19 cellular contexts compared by ENCODE assay signal in the genomic region with DNA sequence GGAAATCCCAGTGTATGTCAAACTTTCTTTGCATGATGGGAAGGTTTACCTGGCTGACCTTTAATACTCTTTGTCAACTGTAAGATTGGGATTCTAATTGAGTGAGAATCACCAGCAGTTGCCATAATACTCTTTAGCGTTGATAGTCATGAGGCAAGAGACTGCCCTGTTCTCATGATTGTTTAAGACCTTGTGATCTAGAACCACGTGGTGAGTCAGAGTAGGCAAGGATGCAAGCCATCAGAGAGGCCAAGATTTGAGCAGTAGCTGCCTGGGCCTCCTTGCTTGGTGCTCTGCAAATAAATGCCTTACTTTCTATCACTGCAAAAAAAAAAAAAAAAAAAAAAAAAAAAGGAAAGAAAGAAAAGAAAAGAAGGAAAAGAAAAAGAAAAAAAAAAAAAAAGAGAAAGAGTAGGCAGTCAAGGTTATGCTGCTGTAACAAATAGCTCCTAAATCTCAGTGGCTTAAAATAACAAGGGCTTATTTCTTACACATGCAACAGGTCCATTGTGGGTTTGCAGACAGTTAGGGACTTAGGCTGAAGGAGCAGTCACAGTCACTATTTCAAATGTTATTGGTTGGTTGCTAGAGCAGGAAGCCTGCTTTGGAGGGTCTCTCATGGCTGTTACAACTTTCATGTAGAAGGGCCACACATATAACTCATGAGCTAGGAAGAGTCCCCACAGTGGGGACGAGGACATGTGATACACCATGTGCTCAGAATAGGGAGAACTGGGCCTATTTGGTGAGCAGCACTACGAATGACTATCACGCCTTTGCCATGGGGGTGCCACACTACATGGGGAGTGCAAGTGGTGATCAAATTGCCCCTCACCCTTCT. TPM values are rescaled to one million over a fixed set of nuclear protein-coding genes. Genes with fewer than 3 reads are reported as not detected.
DNase-seq lines count a peak whose midpoint lies in the region; ATAC-seq, FAIRE-seq and TF ChIP-seq lines count a peak whose summit lies in the region.
"Had no signal": no experiment of that assay in that cellular context is flagged by ENCODE, and none has a peak within 500 bp of the region (broad histone marks: within the 10 kb centered on the region; RNA-seq: fewer than 3 reads in every experiment).

No MANE protein-coding gene starts in this region.

- H3K4me2 ChIP-seq in OCI-LY3 (ENCODE audit: low read length): peak overlapping the region; percentile 1; the same call in 1 of the 2 replicates
- no peak overlapping the region for H3K4me2 ChIP-seq in GM12878 (ENCODE audit: control insufficient read depth, insufficient read depth)
- H3K4me2 ChIP-seq: neural progenitor cell had no signal

- H3K9me3 Mint-ChIP-seq in activated naive CD4-positive, alpha-beta T cell treated with anti-CD3 and anti-CD28 coated beads, Interleukin-2, amount 50 U/mL, for 24 hours: no peaks in the 10 kb centered on the region
- H3K9me3 Mint-ChIP-seq in activated naive CD4-positive, alpha-beta T cell treated with anti-CD3 and anti-CD28 coated beads, Interleukin-2, amount 10 ng/mL, durations not matched to agents 7 days and 5 days: peaks cover 10% of the 10 kb centered on the region
- no peaks in the 10 kb centered on the region for H3K9me3 Mint-ChIP-seq in stimulated activated memory B cell treated with anti-CD40 and anti-IgM and Interleukin-4, amounts not matched to agents 10 μg/mL and 1 μg/mL and 100 μg/mL, for 72 hours

- intact Hi-C loops in GM12878 (cut with micrococcal nuclease; ENCODE audit: unreplicated experiment): no loop called here

- H3K27me3 ChIP-seq in OCI-LY3 (ENCODE audit: low read depth, low read length) (no peaks in the 10 kb centered on the region), GM12878 (replicated peaks in 1 of 2; ENCODE audit: control insufficient read depth in 2 of 2, insufficient read depth in 2 of 2, low read length in 1 of 2) (no peaks in the 10 kb centered on the region)
- H3K27me3 ChIP-seq: neural progenitor cell had no signal

- POLR2A ChIA-PET in GM12878 (lab: Charles Lee): interaction anchor here (0.6 to 1.6 kb wide), 4 partner anchors 226 to 421 kb away, joined by 3 to 5 read pairs (median 4); no protein-coding TSS in a partner anchor

- H3K4me1 ChIP-seq in OCI-LY3 (ENCODE audit: low read length): peaks cover 51% of the 10 kb centered on the region
- H3K4me1 ChIP-seq in GM12878 (ENCODE audit: control insufficient read depth, insufficient read depth, low read length): peaks cover 3% of the 10 kb centered on the region; the same call in 1 of the 2 replicates
- H3K4me1 ChIP-seq: neural progenitor cell, prostate gland had no signal

- H3K79me2 ChIP-seq in OCI-LY3 (ENCODE audit: low read length) (no peaks in the 10 kb centered on the region), GM12878 (ENCODE audit: control insufficient read depth, insufficient read depth, low read length) (no peaks in the 10 kb centered on the region)

- H3K36me3 ChIP-seq in OCI-LY3 (replicated peaks; ENCODE audit: low read depth, low read length) (peaks cover 16% of the 10 kb centered on the region), GM12878 (ENCODE audit: control insufficient read depth in 2 of 2, insufficient read depth in 2 of 2, low read length in 1 of 2) (no peaks in the 10 kb centered on the region)
- H3K36me3 ChIP-seq: neural progenitor cell, prostate gland had no signal

- FAIRE-seq in GM12878 (lab: Jason Lieb, UNC): no peak
- no peak for FAIRE-seq in urothelium cell line (lab: Jason Lieb, UNC)
- FAIRE-seq: small intestine had no signal

- no peaks in the 10 kb centered on the region for H3K27me3 Mint-ChIP-seq in activated naive CD4-positive, alpha-beta T cell treated with anti-CD3 and anti-CD28 coated beads, Interleukin-2, amount 50 U/mL, for 24 hours
- no peaks in the 10 kb centered on the region for H3K27me3 Mint-ChIP-seq in activated naive CD4-positive, alpha-beta T cell treated with anti-CD3 and anti-CD28 coated beads, Interleukin-2, amount 10 ng/mL, durations not matched to agents 7 days and 5 days
- H3K27me3 Mint-ChIP-seq in stimulated activated memory B cell treated with anti-CD40 and anti-IgM and Interleukin-4, amounts not matched to agents 10 μg/mL and 1 μg/mL and 100 μg/mL, for 72 hours: no peaks in the 10 kb centered on the region

- no TSS peak for BruUV-seq in GM12878 (replicated peaks; lab: Mats Ljungman, UMichigan)

- TF ChIP-seq CTCF in OCI-LY3 (IDR thresholded peaks at IDR 0.05; ENCODE audit: low read depth, low read length) (no peak), GM12878 (IDR thresholded peaks at IDR 0.05 in 2 of 3, conservative IDR thresholded peaks at IDR 0.05 in 1 of 3; ENCODE audit: control insufficient read depth in 2 of 3, extremely low read depth in 1 of 3, insufficient read depth in 1 of 3, low read depth in 3 of 3, low read length in 3 of 3) (no peak)

- peak overlapping the region; percentile 49 for H3K27ac ChIP-seq in OCI-LY3 (ENCODE audit: low read length)
- no peak overlapping the region for H3K27ac ChIP-seq in GM12878 (ENCODE audit: control insufficient read depth, insufficient read depth)
- H3K27ac ChIP-seq: neural progenitor cell, prostate gland had no signal

- no peaks in the 10 kb centered on the region for H4K20me1 ChIP-seq in OCI-LY3 (ENCODE audit: insufficient read depth, low read length)
- no peaks in the 10 kb centered on the region for H4K20me1 ChIP-seq in GM12878 (ENCODE audit: control insufficient read depth, insufficient read depth)

- no peak for TF ChIP-seq RAD21 in GM12878 (IDR thresholded peaks at IDR 0.05; ENCODE audit: insufficient read depth, low read depth, low read length)

- RAD21 ChIA-PET in GM12878 (lab: Charles Lee; ENCODE audit: unreplicated experiment): interaction anchor here (1.4 to 3.9 kb wide), 4 partner anchors 12 to 227 kb away, joined by 4 to 24 read pairs (median 9); no protein-coding TSS in a partner anchor

- WGBS in GM12878 (ENCODE audit: insufficient coverage, insufficient replicate concordance, low lambda C conversion rate, missing lambda C conversion rate): 26% methylated on average over 5 of the region's 5 CpGs

- SMC1A ChIA-PET in GM12878 (lab: Charles Lee; ENCODE audit: uncharacterized antibody, unreplicated experiment): interaction anchor here (0.7 to 5.1 kb wide), 9 partner anchors 7 to 228 kb away, joined by 3 to 39 read pairs (median 20); no protein-coding TSS in a partner anchor

- H3K4me3 ChIP-seq in OCI-LY3 (ENCODE audit: low read length): no peak overlapping the region
- no peak overlapping the region for H3K4me3 ChIP-seq in GM12878
- H3K4me3 ChIP-seq: neural progenitor cell, prostate gland had no signal

- peak; percentile 49 for ATAC-seq in GM12878
- peak; percentile 54 for ATAC-seq in stimulated activated memory B cell treated with anti-CD40 and anti-IgM and Interleukin-4, amounts not matched to agents 10 μg/mL and 1 μg/mL and 100 μg/mL, for 72 hours
- ATAC-seq in GM18505 (IDR thresholded peaks at IDR 0.05; ENCODE audit: unreplicated experiment): no peak
- ATAC-seq: left colon had no signal

- peak overlapping the region; percentile 89 for H3K27ac Mint-ChIP-seq in activated naive CD4-positive, alpha-beta T cell treated with anti-CD3 and anti-CD28 coated beads, Interleukin-2, amount 50 U/mL, for 24 hours
- H3K27ac Mint-ChIP-seq in activated naive CD4-positive, alpha-beta T cell treated with anti-CD3 and anti-CD28 coated beads, Interleukin-2, amount 10 ng/mL, durations not matched to agents 7 days and 5 days: no peak overlapping the region
- peak overlapping the region; percentile 24 for H3K27ac Mint-ChIP-seq in stimulated activated memory B cell treated with anti-CD40 and anti-IgM and Interleukin-4, amounts not matched to agents 10 μg/mL and 1 μg/mL and 100 μg/mL, for 72 hours
- H3K27ac Mint-ChIP-seq: neural progenitor cell had no signal

- CTCF ChIA-PET in activated naive CD4-positive, alpha-beta T cell treated with anti-CD3 and anti-CD28 coated beads, Interleukin-2, amount 10 ng/mL, durations not matched to agents 7 days and 5 days (lab: Charles Lee): interaction anchor here (0.7 to 4.3 kb wide), 6 partner anchors 7 to 723 kb away, joined by 3 to 24 read pairs (median 5); no protein-coding TSS in a partner anchor
- CTCF ChIA-PET in GM12878 (lab: Yijun Ruan, JAX): interaction anchor here (0.7 to 14.8 kb wide), 18 partner anchors 8 to 430 kb away, joined by 3 to 166 read pairs (median 4); no protein-coding TSS in a partner anchor

- H3K4me3 Mint-ChIP-seq in activated naive CD4-positive, alpha-beta T cell treated with anti-CD3 and anti-CD28 coated beads, Interleukin-2, amount 50 U/mL, for 24 hours: no peak overlapping the region
- H3K4me3 Mint-ChIP-seq in activated naive CD4-positive, alpha-beta T cell treated with anti-CD3 and anti-CD28 coated beads, Interleukin-2, amount 10 ng/mL, durations not matched to agents 7 days and 5 days: no peak overlapping the region
- H3K4me3 Mint-ChIP-seq in stimulated activated memory B cell treated with anti-CD40 and anti-IgM and Interleukin-4, amounts not matched to agents 10 μg/mL and 1 μg/mL and 100 μg/mL, for 72 hours: no peak overlapping the region
- H3K4me3 Mint-ChIP-seq: CD4-positive, alpha-beta memory T cell; neural progenitor cell had no signal

- H3K36me3 Mint-ChIP-seq in activated naive CD4-positive, alpha-beta T cell treated with anti-CD3 and anti-CD28 coated beads, Interleukin-2, amount 50 U/mL, for 24 hours: peaks cover 1% of the 10 kb centered on the region
- H3K36me3 Mint-ChIP-seq in activated naive CD4-positive, alpha-beta T cell treated with anti-CD3 and anti-CD28 coated beads, Interleukin-2, amount 10 ng/mL, durations not matched to agents 7 days and 5 days: no peaks in the 10 kb centered on the region
- H3K36me3 Mint-ChIP-seq in stimulated activated memory B cell treated with anti-CD40 and anti-IgM and Interleukin-4, amounts not matched to agents 10 μg/mL and 1 μg/mL and 100 μg/mL, for 72 hours: no peaks in the 10 kb centered on the region
- H3K36me3 Mint-ChIP-seq: CD4-positive, alpha-beta memory T cell; neural progenitor cell had no signal

- H2AFZ ChIP-seq in OCI-LY3 (ENCODE audit: low read depth, low read length) (no peak overlapping the region), GM12878 (ENCODE audit: control insufficient read depth, low read depth, low read length) (no peak overlapping the region)
- H2AFZ ChIP-seq: neural progenitor cell had no signal

- no peak for TF ChIP-seq EP300 in GM12878 (IDR thresholded peaks at IDR 0.05; ENCODE audit: borderline replicate concordance in 1 of 2, control insufficient read depth in 1 of 2, low read depth in 2 of 2, low read length in 2 of 2)

- peaks cover 32% of the 10 kb centered on the region for H3K4me1 Mint-ChIP-seq in activated naive CD4-positive, alpha-beta T cell treated with anti-CD3 and anti-CD28 coated beads, Interleukin-2, amount 50 U/mL, for 24 hours
- H3K4me1 Mint-ChIP-seq in activated naive CD4-positive, alpha-beta T cell treated with anti-CD3 and anti-CD28 coated beads, Interleukin-2, amount 10 ng/mL, durations not matched to agents 7 days and 5 days: no peaks in the 10 kb centered on the region
- peaks cover 18% of the 10 kb centered on the region for H3K4me1 Mint-ChIP-seq in stimulated activated memory B cell treated with anti-CD40 and anti-IgM and Interleukin-4, amounts not matched to agents 10 μg/mL and 1 μg/mL and 100 μg/mL, for 72 hours
- H3K4me1 Mint-ChIP-seq: neural progenitor cell had no signal

- no peak overlapping the region for H3K9ac ChIP-seq in OCI-LY3 (ENCODE audit: low read length)
- no peak overlapping the region for H3K9ac ChIP-seq in GM12878 (ENCODE audit: control insufficient read depth, insufficient read depth, low read length)
- H3K9ac ChIP-seq: neural progenitor cell had no signal

- TF ChIP-seq POLR2A in GM12878 (IDR thresholded peaks at IDR 0.05; ENCODE audit: low read depth, low read length) (no peak), GM18505 (IDR thresholded peaks at IDR 0.05; ENCODE audit: borderline replicate concordance, extremely low read depth, insufficient read depth, insufficient read length) (no peak)

- H3K9me3 ChIP-seq in OCI-LY3 (ENCODE audit: insufficient read depth, low read length) (no peaks in the 10 kb centered on the region), GM12878 (replicated peaks; ENCODE audit: control insufficient read depth, insufficient read depth, low read length) (peaks cover 7% of the 10 kb centered on the region; the same call in 1 of the 3 replicates)
- H3K9me3 ChIP-seq: prostate gland had no signal

- no peak for DNase-seq in activated naive CD4-positive, alpha-beta T cell treated with anti-CD3 and anti-CD28 coated beads, Interleukin-2, amount 10 ng/mL, durations not matched to agents 7 days and 5 days
- DNase-seq in GM12878 (ENCODE audit: low read depth, low spot score) (no peak), urothelium cell line (ENCODE audit: low spot score) (no peak), NCI-H82 (lab: John Stamatoyannopoulos, UW) (no peak)
- DNase-seq: anterior cingulate cortex; CD4-positive, alpha-beta memory T cell; central memory CD4-positive, alpha-beta T cell; HCEC 1CT; left colon; NCI-H1092 treated with DMSO at 0.1 percent for 48 hours; NCI-H2081; NCI-H510A treated with DMSO at 0.1 percent for 48 hours; small intestine had no signal

- in situ Hi-C loops in GM12878 (cut with MboI): no loop called here

RNA-seq across cellular contexts. Expression of a gene that starts 21.7 kb away (rescaled TPM):
- 2.3 and 4.4 TPM in 2 replicates for total RNA-seq in GM12878 (2013; cell fraction: nucleolus; rRNA removed)
- total RNA-seq in GM12878 (2014; rRNA removed): 0.33 and 1.4 TPM in 2 replicates
- total RNA-seq in GM12878 (2014; rRNA removed; fragmentation: Illumina TruSeq; extraction: Trizol): 0.41 and 0.54 TPM in 2 replicates
- total RNA-seq in GM12878 (2021): 0.35 and 0.64 TPM in 2 replicates
- 3.1 TPM for polyA plus RNA-seq in GM12878 (2011; ENCODE audit: low read depth)
- polyA plus RNA-seq in GM12878 (2011; rRNA removed): 6.4 and 7.1 TPM in 2 replicates
- 6.0 and 7.2 TPM in 2 replicates for polyA plus RNA-seq in GM12878 (2011; cell fraction: cytosol; rRNA removed)
- polyA plus RNA-seq in GM12878 (2011; cell fraction: nucleus; rRNA removed): 4.4 and 4.8 TPM in 2 replicates
- 2.5 and 5.5 TPM in 2 replicates for polyA plus RNA-seq in GM12878 (2012)
- polyA plus RNA-seq in GM12878 (2014; fragmentation: Illumina TruSeq; extraction: Trizol): 0.53 and 0.71 TPM in 2 replicates
- polyA plus RNA-seq in GM12878 (2014; fragmentation: Nextera tagmentation; extraction: Ambion mirVana): under 1 TPM; 0.44 to 0.60 TPM
- 0.36 and 0.55 TPM in 2 replicates for polyA plus RNA-seq in GM12878 (2014; rRNA removed)
- 1 to 10 TPM; 2.2 to 2.6 TPM for polyA plus RNA-seq in GM12878 (2016; fragmentation: Nextera tagmentation; extraction: Ambion mirVana)
- 3.3 and 4.2 TPM in 2 replicates for polyA minus RNA-seq in GM12878 (2011; rRNA and poly(A)+ RNA removed)
- polyA minus RNA-seq in GM12878 (2011; cell fraction: cytosol; rRNA and poly(A)+ RNA removed): 2.0 TPM in 1 of 2 replicates, not detected in the other
- 1.1 and 1.5 TPM in 2 replicates for polyA minus RNA-seq in GM12878 (2011; cell fraction: nucleus; rRNA and poly(A)+ RNA removed)
- total RNA-seq: CD4-positive, alpha-beta memory T cell had no signal
